In the genomic region with DNA sequence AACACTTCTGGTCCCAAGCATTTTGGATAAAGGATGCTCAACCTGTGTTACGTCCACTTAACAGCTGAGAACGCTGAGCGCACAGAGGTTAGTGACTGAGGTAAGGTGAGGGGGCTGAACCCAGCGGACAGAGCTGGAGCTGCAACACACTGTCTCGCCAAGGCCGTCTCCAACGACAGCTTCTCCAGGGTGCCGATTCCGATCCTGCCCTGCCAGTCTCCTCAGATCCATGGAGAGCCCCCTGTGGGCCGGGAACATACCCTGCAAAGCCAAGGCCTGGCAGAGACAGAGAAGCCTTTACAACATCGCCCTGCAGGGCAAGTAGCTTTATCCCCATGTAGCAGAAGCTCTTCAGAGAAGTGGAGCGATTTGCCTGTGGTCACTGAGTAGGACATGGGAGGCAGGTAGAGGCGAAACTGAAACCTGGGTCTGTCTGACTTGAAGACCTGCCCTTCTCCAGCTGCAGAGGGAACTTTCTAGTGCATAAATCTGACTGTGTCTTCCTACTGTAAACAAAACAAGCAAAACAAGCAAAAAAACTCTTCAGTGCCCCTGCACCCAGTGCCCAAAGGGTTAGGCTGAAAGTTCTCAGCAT, we compare ENCODE assay signal across 1 cellular context.
TF ChIP-seq lines count a peak whose summit lies in the region.

No MANE protein-coding gene starts in this region.

TF ChIP-seq in WTC11, 78 proteins besides CTCF, POLR2A, EP300 and RAD21 (continued from another document):
- TF ChIP-seq AFF4 (CRISPR knock-in tag; IDR thresholded peaks at IDR 0.05; ENCODE audit: borderline replicate concordance) (no peak), ZNF416 (CRISPR knock-in tag; IDR thresholded peaks at IDR 0.05) (no peak), NFYB (CRISPR knock-in tag; conservative IDR thresholded peaks at IDR 0.05; ENCODE audit: low read depth) (no peak)
